19 cellular contexts compared by ENCODE assay signal in genomic region chr1:66175581-66175980, GRCh38.
A peak's percentile ranks its signal among the peaks of the same experiment; 100 is the strongest.
DNase-seq lines count a peak whose midpoint lies in the region; ATAC-seq, FAIRE-seq and TF ChIP-seq lines count a peak whose summit lies in the region.
"Had no signal": no experiment of that assay in that cellular context is flagged by ENCODE, and none has a peak within 500 bp of the region (broad histone marks: within the 10 kb centered on the region; RNA-seq: fewer than 3 reads in every experiment).

No MANE protein-coding gene starts in this region.

- DNase-seq in SK-N-SH (no peak), astrocyte (ENCODE audit: low read depth) (no peak), endothelial cell (ENCODE audit: low spot score) (no peak), Right ventricle myocardium superior (no peak), EL (no peak), amniotic stem cell (lab: John Stamatoyannopoulos, UW) (no peak)
- DNase-seq: 8988T, Calu3, GDM1, MM.1S, NCI-H526 treated with DMSO at 0.1 percent for 48 hours, Peyer's patch, SIG-M5 had no signal

- no peak overlapping the region for H3K4me3 ChIP-seq in SK-N-SH (ENCODE audit: low read depth in 2 of 2, low read length in 1 of 2)
- H3K4me3 ChIP-seq in astrocyte (ENCODE audit: insufficient read depth, low read depth, low read length): no peak overlapping the region
- H3K4me3 ChIP-seq: GM12878, Peyer's patch had no signal

- H3K9ac ChIP-seq in SK-N-SH: no peak overlapping the region
- H3K9ac ChIP-seq in astrocyte (ENCODE audit: low read length): no peak overlapping the region
- H3K9ac ChIP-seq: KMS-11 had no signal

- H2AFZ ChIP-seq in SK-N-SH (ENCODE audit: low read depth) (no peak overlapping the region), astrocyte (ENCODE audit: low read depth, low read length) (no peak overlapping the region)

- H3K4me1 ChIP-seq in SK-N-SH (ENCODE audit: control insufficient read depth in 1 of 2, insufficient read depth in 2 of 2, low read depth in 1 of 2, low read length in 1 of 2): peaks cover 6 to 15% of the 10 kb centered on the region in 2 experiments; a peak in 2 of 4 replicates
- no peaks in the 10 kb centered on the region for H3K4me1 ChIP-seq in astrocyte (ENCODE audit: insufficient read depth, low read length)
- H3K4me1 ChIP-seq: Peyer's patch had no signal

- H3K9me3 Mint-ChIP-seq in astrocyte (ENCODE audit: unreplicated experiment): peaks cover 2% of the 10 kb centered on the region
- H3K9me3 Mint-ChIP-seq in endothelial cell (ENCODE audit: unreplicated experiment): no peaks in the 10 kb centered on the region
- H3K9me3 Mint-ChIP-seq: IgD-negative memory B cell had no signal

- TF ChIP-seq RAD21 in SK-N-SH (IDR thresholded peaks at IDR 0.05; ENCODE audit: low read length): no peak

- H3K36me3 ChIP-seq in SK-N-SH (replicated peaks in 1 of 2; ENCODE audit: control insufficient read depth in 1 of 2, insufficient read depth in 2 of 2, low read length in 1 of 2) (no peaks in the 10 kb centered on the region), astrocyte (ENCODE audit: insufficient read depth, low read length) (no peaks in the 10 kb centered on the region)
- H3K36me3 ChIP-seq: Peyer's patch had no signal

- no peak for TF ChIP-seq CTCF in SK-N-SH (IDR thresholded peaks at IDR 0.05)
- no peak for TF ChIP-seq CTCF in astrocyte (IDR thresholded peaks at IDR 0.05; ENCODE audit: insufficient read depth, low read depth, low read length)
- no peak for TF ChIP-seq CTCF in endothelial cell (IDR thresholded peaks at IDR 0.05; ENCODE audit: unreplicated experiment)

- no peaks in the 10 kb centered on the region for H3K36me3 Mint-ChIP-seq in astrocyte (ENCODE audit: low read depth, unreplicated experiment)
- H3K36me3 Mint-ChIP-seq in endothelial cell (ENCODE audit: low read depth, unreplicated experiment): no peaks in the 10 kb centered on the region
- H3K36me3 Mint-ChIP-seq: IgD-negative memory B cell had no signal

- POLR2A ChIA-PET in SK-N-SH (lab: Yijun Ruan, JAX): no interaction called here

- no peaks in the 10 kb centered on the region for H3K9me2 ChIP-seq in SK-N-SH

- no peak for TF ChIP-seq EP300 in SK-N-SH (IDR thresholded peaks at IDR 0.05; ENCODE audit: borderline replicate concordance in 1 of 2, low read depth in 1 of 2, low read length in 1 of 2)

- peak; percentile 65 for ATAC-seq in SK-N-SH treated with all-trans-retinoic acid at 6 μM for 48 hours
- no peak for ATAC-seq in Right ventricle myocardium superior (ENCODE audit: poor library complexity)
- ATAC-seq: GM12878, HCT116 had no signal

- H3K27me3 ChIP-seq in SK-N-SH (ENCODE audit: insufficient read depth) (no peaks in the 10 kb centered on the region), astrocyte (ENCODE audit: insufficient read depth, low read length) (no peaks in the 10 kb centered on the region)
- H3K27me3 ChIP-seq: Peyer's patch had no signal

- H3K4me1 Mint-ChIP-seq in astrocyte (ENCODE audit: low read depth, unreplicated experiment) (peaks cover 16% of the 10 kb centered on the region), endothelial cell (ENCODE audit: unreplicated experiment) (peaks cover 36% of the 10 kb centered on the region)
- H3K4me1 Mint-ChIP-seq: IgD-negative memory B cell had no signal

- H3K4me2 ChIP-seq in SK-N-SH (no peak overlapping the region), astrocyte (ENCODE audit: low read length) (no peak overlapping the region)
- H3K4me2 ChIP-seq: KMS-11 had no signal

- H3K27ac Mint-ChIP-seq in astrocyte (ENCODE audit: unreplicated experiment): peak overlapping the region; percentile 71
- peak overlapping the region; percentile 92 for H3K27ac Mint-ChIP-seq in endothelial cell (ENCODE audit: unreplicated experiment)
- H3K27ac Mint-ChIP-seq: IgD-negative memory B cell had no signal

- H3K9me3 ChIP-seq in SK-N-SH (no peaks in the 10 kb centered on the region), astrocyte (ENCODE audit: insufficient read depth, low read depth, low read length) (no peaks in the 10 kb centered on the region)
- H3K9me3 ChIP-seq: Peyer's patch had no signal

- H3K27me3 Mint-ChIP-seq in astrocyte (ENCODE audit: low read depth, unreplicated experiment): no peaks in the 10 kb centered on the region
- H3K27me3 Mint-ChIP-seq in endothelial cell (ENCODE audit: unreplicated experiment): no peaks in the 10 kb centered on the region

- no peak for FAIRE-seq in astrocyte (lab: Jason Lieb, UNC)
- FAIRE-seq: GM12878 had no signal

- H3F3A ChIP-seq in SK-N-SH (replicated peaks; ENCODE audit: insufficient read depth): peaks cover 3% of the 10 kb centered on the region

- H3K4me3 Mint-ChIP-seq in astrocyte (ENCODE audit: unreplicated experiment) (no peak overlapping the region), endothelial cell (ENCODE audit: unreplicated experiment) (no peak overlapping the region)
- H3K4me3 Mint-ChIP-seq: IgD-negative memory B cell had no signal

- CTCF ChIA-PET in SK-N-SH (lab: Yijun Ruan, JAX): interaction anchor here (1.0 to 1.3 kb wide), 2 partner anchors 67 kb away, joined by 3 to 4 read pairs; no protein-coding TSS in a partner anchor

- H3K27ac ChIP-seq in SK-N-SH (ENCODE audit: low read depth in 2 of 2, low read length in 1 of 2) (peak overlapping the region in 1 of 2 experiments; percentile 55; a peak in 2 of 4 replicates), astrocyte (ENCODE audit: low read depth, low read length) (no peak overlapping the region), temporal lobe (ENCODE audit: low read depth, low read length) (peak overlapping the region; percentile 30)
- H3K27ac ChIP-seq: KMS-11, Peyer's patch had no signal

- 73% methylated on average over 2 of the region's 2 CpGs for WGBS in SK-N-SH (ENCODE audit: low lambda C conversion rate)

- intact Hi-C loops in Right ventricle myocardium superior (cut with DNase I): no loop called here

- H4K20me1 ChIP-seq in SK-N-SH (ENCODE audit: insufficient read depth) (no peaks in the 10 kb centered on the region), astrocyte (ENCODE audit: insufficient read depth, low read length) (no peaks in the 10 kb centered on the region)

- H3K79me2 ChIP-seq in SK-N-SH (ENCODE audit: insufficient read depth): no peaks in the 10 kb centered on the region
- H3K79me2 ChIP-seq in astrocyte (ENCODE audit: insufficient read depth, low read length): no peaks in the 10 kb centered on the region

TF ChIP-seq in SK-N-SH treated with all-trans-retinoic acid at 6 μM for 48 hours, 23 proteins besides CTCF, POLR2A, EP300 and RAD21:
- TF ChIP-seq OSR1 (CRISPR knock-in tag; IDR thresholded peaks at IDR 0.05) (no peak), TSHZ2 (CRISPR knock-in tag; IDR thresholded peaks at IDR 0.05) (no peak)

TF ChIP-seq in SK-N-SH, 30 proteins besides CTCF, POLR2A, EP300 and RAD21:
- TF ChIP-seq NFIC (IDR thresholded peaks at IDR 0.05; ENCODE audit: borderline replicate concordance): no peak
- TF ChIP-seq, protein P1, sequence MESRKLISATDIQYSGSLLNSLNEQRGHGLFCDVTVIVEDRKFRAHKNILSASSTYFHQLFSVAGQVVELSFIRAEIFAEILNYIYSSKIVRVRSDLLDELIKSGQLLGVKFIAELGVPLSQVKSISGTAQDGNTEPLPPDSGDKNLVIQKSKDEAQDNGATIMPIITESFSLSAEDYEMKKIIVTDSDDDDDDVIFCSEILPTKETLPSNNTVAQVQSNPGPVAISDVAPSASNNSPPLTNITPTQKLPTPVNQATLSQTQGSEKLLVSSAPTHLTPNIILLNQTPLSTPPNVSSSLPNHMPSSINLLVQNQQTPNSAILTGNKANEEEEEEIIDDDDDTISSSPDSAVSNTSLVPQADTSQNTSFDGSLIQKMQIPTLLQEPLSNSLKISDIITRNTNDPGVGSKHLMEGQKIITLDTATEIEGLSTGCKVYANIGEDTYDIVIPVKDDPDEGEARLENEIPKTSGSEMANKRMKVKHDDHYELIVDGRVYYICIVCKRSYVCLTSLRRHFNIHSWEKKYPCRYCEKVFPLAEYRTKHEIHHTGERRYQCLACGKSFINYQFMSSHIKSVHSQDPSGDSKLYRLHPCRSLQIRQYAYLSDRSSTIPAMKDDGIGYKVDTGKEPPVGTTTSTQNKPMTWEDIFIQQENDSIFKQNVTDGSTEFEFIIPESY (IDR thresholded peaks at IDR 0.05; ENCODE audit: borderline replicate concordance, low read depth): no peak
- TF ChIP-seq, protein P2, sequence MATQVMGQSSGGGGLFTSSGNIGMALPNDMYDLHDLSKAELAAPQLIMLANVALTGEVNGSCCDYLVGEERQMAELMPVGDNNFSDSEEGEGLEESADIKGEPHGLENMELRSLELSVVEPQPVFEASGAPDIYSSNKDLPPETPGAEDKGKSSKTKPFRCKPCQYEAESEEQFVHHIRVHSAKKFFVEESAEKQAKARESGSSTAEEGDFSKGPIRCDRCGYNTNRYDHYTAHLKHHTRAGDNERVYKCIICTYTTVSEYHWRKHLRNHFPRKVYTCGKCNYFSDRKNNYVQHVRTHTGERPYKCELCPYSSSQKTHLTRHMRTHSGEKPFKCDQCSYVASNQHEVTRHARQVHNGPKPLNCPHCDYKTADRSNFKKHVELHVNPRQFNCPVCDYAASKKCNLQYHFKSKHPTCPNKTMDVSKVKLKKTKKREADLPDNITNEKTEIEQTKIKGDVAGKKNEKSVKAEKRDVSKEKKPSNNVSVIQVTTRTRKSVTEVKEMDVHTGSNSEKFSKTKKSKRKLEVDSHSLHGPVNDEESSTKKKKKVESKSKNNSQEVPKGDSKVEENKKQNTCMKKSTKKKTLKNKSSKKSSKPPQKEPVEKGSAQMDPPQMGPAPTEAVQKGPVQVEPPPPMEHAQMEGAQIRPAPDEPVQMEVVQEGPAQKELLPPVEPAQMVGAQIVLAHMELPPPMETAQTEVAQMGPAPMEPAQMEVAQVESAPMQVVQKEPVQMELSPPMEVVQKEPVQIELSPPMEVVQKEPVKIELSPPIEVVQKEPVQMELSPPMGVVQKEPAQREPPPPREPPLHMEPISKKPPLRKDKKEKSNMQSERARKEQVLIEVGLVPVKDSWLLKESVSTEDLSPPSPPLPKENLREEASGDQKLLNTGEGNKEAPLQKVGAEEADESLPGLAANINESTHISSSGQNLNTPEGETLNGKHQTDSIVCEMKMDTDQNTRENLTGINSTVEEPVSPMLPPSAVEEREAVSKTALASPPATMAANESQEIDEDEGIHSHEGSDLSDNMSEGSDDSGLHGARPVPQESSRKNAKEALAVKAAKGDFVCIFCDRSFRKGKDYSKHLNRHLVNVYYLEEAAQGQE (IDR thresholded peaks at IDR 0.05; ENCODE audit: low read depth, low read length): no peak
- TF ChIP-seq EZH2phosphoT487 (IDR thresholded peaks at IDR 0.05; ENCODE audit: borderline replicate concordance, low read depth): no peak
